ENCODE assay signal across 8 cellular contexts in the genomic region with DNA sequence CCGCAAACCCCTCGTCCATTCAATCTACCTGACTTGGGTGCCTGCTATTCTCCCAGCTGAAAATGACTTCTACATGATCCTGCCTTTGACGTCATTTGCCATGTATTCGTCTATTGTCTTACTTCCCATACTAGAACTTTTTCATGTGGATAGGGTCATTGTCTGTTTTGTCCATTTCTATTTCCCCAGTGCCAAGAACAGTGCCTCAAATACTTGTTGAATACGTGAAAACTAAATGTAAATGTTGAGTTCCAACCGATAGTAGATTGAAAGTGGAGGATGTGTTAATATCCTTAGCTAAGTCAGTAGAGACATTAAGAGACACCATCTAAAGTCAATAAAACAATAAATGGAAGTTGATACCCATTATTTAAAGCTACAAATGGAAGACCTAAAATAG. TPM values are rescaled to one million over a fixed set of nuclear protein-coding genes. Genes with fewer than 3 reads are reported as not detected.
DNase-seq lines count a peak whose midpoint lies in the region; ATAC-seq lines count a peak whose summit lies in the region.

No MANE protein-coding gene starts in this region.

- ATAC-seq in GM21786 (IDR thresholded peaks at IDR 0.05; ENCODE audit: unreplicated experiment) (no peak), GM19023 (IDR thresholded peaks at IDR 0.05; ENCODE audit: unreplicated experiment) (no peak)

- 74 to 79% methylated on average over 6 of the region's 6 CpGs for WGBS in ectodermal cell, 2 experiments

- H3K36me3 ChIP-seq in ectodermal cell (ENCODE audit: control insufficient read depth, insufficient read depth, low read length) (peaks cover 6% of the 10 kb centered on the region), neuron (ENCODE audit: insufficient read depth, low read length) (peaks cover 15% of the 10 kb centered on the region)

- peaks cover 4% of the 10 kb centered on the region for H3K27me3 ChIP-seq in ectodermal cell (ENCODE audit: control insufficient read depth, insufficient read depth, low read length, poor library complexity, severe bottlenecking)
- no peaks in the 10 kb centered on the region for H3K27me3 ChIP-seq in neuron (ENCODE audit: insufficient read depth, low read length)

- no peak overlapping the region for H3K27ac ChIP-seq in ectodermal cell (ENCODE audit: insufficient read depth, low read depth, low read length, poor library complexity, severe bottlenecking)

- H3K9me3 ChIP-seq in ectodermal cell (ENCODE audit: control insufficient read depth, low read length) (no peaks in the 10 kb centered on the region), neuron (ENCODE audit: low read length) (no peaks in the 10 kb centered on the region)

- H3K4me3 ChIP-seq in ectodermal cell (ENCODE audit: insufficient read depth, low read depth, low read length) (peak overlapping the region; percentile 62), neuron (ENCODE audit: low read length) (peak overlapping the region; percentile 78)

- H2AFZ ChIP-seq in neuron (ENCODE audit: low read depth, low read length): peak overlapping the region; percentile 69

- H3K4me1 ChIP-seq in ectodermal cell (ENCODE audit: control insufficient read depth, insufficient read depth, low read length) (no peaks in the 10 kb centered on the region), neuron (ENCODE audit: insufficient read depth, low read length) (peaks cover 11% of the 10 kb centered on the region)

- peak; percentile 36 for DNase-seq in COLO668 (lab: John Stamatoyannopoulos, UW; ENCODE audit: unreplicated experiment)
- peak; percentile 7 for DNase-seq in NAMALWA (ENCODE audit: low spot score)
- no peak for DNase-seq in activated gamma-delta T cell (lab: John Stamatoyannopoulos, UW)
- DNase-seq in NOMO-1 treated with DMSO at 0.1 percent for 48 hours (lab: John Stamatoyannopoulos, UW; ENCODE audit: unreplicated experiment): no peak

RNA-seq across cellular contexts. Expression of a gene that starts 0.9 kb away (rescaled TPM):
- polyA plus RNA-seq in ectodermal cell (2013, experiment 1 of 4): 14.7 TPM
- polyA plus RNA-seq in ectodermal cell (2013, experiment 2 of 4): 14.9 TPM
- 10.9 TPM for polyA plus RNA-seq in ectodermal cell (2013, experiment 3 of 4)
- polyA plus RNA-seq in ectodermal cell (2013, experiment 4 of 4): 12.1 TPM

RNA-seq across cellular contexts. Expression of a gene that starts 13.3 kb away (rescaled TPM):
- not detected for polyA plus RNA-seq in ectodermal cell (2013, experiment 1 of 4)
- polyA plus RNA-seq in ectodermal cell (2013, experiment 2 of 4): not detected
- polyA plus RNA-seq in ectodermal cell (2013, experiment 3 of 4): not detected
- not detected for polyA plus RNA-seq in ectodermal cell (2013, experiment 4 of 4)

RNA-seq across cellular contexts. Expression of a gene that starts 25.6 kb away (rescaled TPM):
- polyA plus RNA-seq in ectodermal cell (2013, experiment 1 of 4): not detected
- polyA plus RNA-seq in ectodermal cell (2013, experiment 2 of 4): not detected
- not detected for polyA plus RNA-seq in ectodermal cell (2013, experiment 3 of 4)
- not detected for polyA plus RNA-seq in ectodermal cell (2013, experiment 4 of 4)

RNA-seq across cellular contexts. Expression of a gene that starts 30.2 kb away (rescaled TPM):
- polyA plus RNA-seq in ectodermal cell (2013, experiment 1 of 4): not detected
- polyA plus RNA-seq in ectodermal cell (2013, experiment 2 of 4): not detected
- not detected for polyA plus RNA-seq in ectodermal cell (2013, experiment 3 of 4)
- not detected for polyA plus RNA-seq in ectodermal cell (2013, experiment 4 of 4)

RNA-seq across cellular contexts. Expression of a gene that starts 36.7 kb away (rescaled TPM):
- polyA plus RNA-seq in ectodermal cell (2013, experiment 1 of 4): not detected
- not detected for polyA plus RNA-seq in ectodermal cell (2013, experiment 2 of 4)
- not detected for polyA plus RNA-seq in ectodermal cell (2013, experiment 3 of 4)
- polyA plus RNA-seq in ectodermal cell (2013, experiment 4 of 4): not detected

Comparison
In these comparisons a context has a peak if more than half of its experiments do, and no peak if none do; other contexts are left out.
1. DNase-seq: peak in COLO668 (single experiment) and NAMALWA (single experiment); none in activated gamma-delta T cell (single experiment) and NOMO-1 treated with DMSO at 0.1 percent for 48 hours (single experiment).